In the genomic region with DNA sequence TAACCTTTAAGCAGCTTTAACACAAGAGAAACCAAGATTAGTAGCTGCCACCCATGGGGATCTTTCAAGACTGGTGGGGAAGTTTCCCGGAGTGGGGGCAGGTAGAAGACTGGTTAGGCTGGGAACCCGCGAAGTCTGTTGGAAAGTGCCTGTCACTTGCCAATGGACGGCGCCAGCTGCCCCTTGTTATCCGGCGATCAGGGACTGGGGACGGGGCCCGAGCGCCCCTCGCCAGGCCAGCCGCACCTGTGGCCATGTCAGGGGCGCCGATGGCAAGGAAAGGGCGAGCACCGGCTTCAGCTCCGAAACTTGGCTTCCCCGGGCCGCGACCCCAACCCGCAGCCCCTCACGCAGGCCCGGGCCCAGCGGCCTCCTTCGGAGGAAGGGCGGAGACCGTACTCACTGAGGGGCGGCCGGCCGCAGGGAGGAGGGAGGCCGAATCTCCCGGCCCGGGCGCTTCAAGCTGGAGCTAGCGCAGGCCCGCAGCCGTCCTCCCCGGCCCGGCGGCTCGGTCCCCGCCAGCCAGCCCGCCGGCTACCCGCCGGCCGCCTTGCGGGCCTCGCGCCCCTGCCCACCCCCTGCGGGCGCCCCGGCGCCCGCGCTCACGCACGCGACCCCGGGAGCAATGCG, we compare ENCODE assay signal across 8 cellular contexts. TPM values are rescaled to one million over a fixed set of nuclear protein-coding genes. Genes with fewer than 3 reads are reported as not detected.
DNase-seq lines count a peak whose midpoint lies in the region; ATAC-seq and TF ChIP-seq lines count a peak whose summit lies in the region.

No MANE protein-coding gene starts in this region.

- H3K9me3 ChIP-seq in prostate gland = no peaks in the 10 kb centered on the region

- WGBS in prostate gland = 0% methylated on average over 35 of the region's 61 CpGs

- peak overlapping the region; percentile 80 for H3K27ac Mint-ChIP-seq in activated naive CD8-positive, alpha-beta T cell treated with anti-CD3 and anti-CD28 coated beads, Interleukin-2, amount 50 U/mL, for 24 hours

- DNase-seq in NCI-H1092 (lab: John Stamatoyannopoulos, UW) = peak; percentile 4
- DNase-seq in NCI-H1092 treated with DMSO at 0.1 percent for 48 hours (lab: John Stamatoyannopoulos, UW) = no peak
- peak; percentile 38 for DNase-seq in RKO (ENCODE audit: low spot score)
- DNase-seq in activated naive CD8-positive, alpha-beta T cell treated with anti-CD3 and anti-CD28 coated beads, Interleukin-2, amount 50 U/mL, for 24 hours = peak; percentile 53
- peak; percentile 49 for DNase-seq in left ventricle myocardium superior
- peak; percentile 19 for DNase-seq in prostate gland (ENCODE audit: low spot score)
- no peak for DNase-seq in cortex of kidney (lab: John Stamatoyannopoulos, UW)

- TF ChIP-seq CTCF in prostate gland (IDR thresholded peaks at IDR 0.05) = no peak

- H3K36me3 ChIP-seq in prostate gland = no peaks in the 10 kb centered on the region

- peaks cover 12% of the 10 kb centered on the region for H3K4me1 ChIP-seq in prostate gland (replicated peaks)

- peak; percentile 23 for ATAC-seq in HG02588 (IDR thresholded peaks at IDR 0.05; ENCODE audit: unreplicated experiment)
- peak; percentile 37 for ATAC-seq in activated naive CD8-positive, alpha-beta T cell treated with anti-CD3 and anti-CD28 coated beads, Interleukin-2, amount 50 U/mL, for 24 hours
- peak; percentile 12 for ATAC-seq in left ventricle myocardium superior

- H3K4me1 Mint-ChIP-seq in activated naive CD8-positive, alpha-beta T cell treated with anti-CD3 and anti-CD28 coated beads, Interleukin-2, amount 50 U/mL, for 24 hours = peaks cover 60% of the 10 kb centered on the region

- peak overlapping the region; percentile 82 to 87 for H3K4me3 ChIP-seq in prostate gland

- H3K27me3 Mint-ChIP-seq in activated naive CD8-positive, alpha-beta T cell treated with anti-CD3 and anti-CD28 coated beads, Interleukin-2, amount 50 U/mL, for 24 hours = no peaks in the 10 kb centered on the region

- H3K27ac ChIP-seq in prostate gland = peak overlapping the region; percentile 91 to 97

- no peak for TF ChIP-seq POLR2A in prostate gland (IDR thresholded peaks at IDR 0.05)

- H3K27me3 ChIP-seq in prostate gland (replicated peaks; ENCODE audit: insufficient read depth) = no peaks in the 10 kb centered on the region

- H3K4me3 Mint-ChIP-seq in activated naive CD8-positive, alpha-beta T cell treated with anti-CD3 and anti-CD28 coated beads, Interleukin-2, amount 50 U/mL, for 24 hours = peak overlapping the region; percentile 87

- no peaks in the 10 kb centered on the region for H3K9me3 Mint-ChIP-seq in activated naive CD8-positive, alpha-beta T cell treated with anti-CD3 and anti-CD28 coated beads, Interleukin-2, amount 50 U/mL, for 24 hours

- peaks cover 36% of the 10 kb centered on the region for H3K36me3 Mint-ChIP-seq in activated naive CD8-positive, alpha-beta T cell treated with anti-CD3 and anti-CD28 coated beads, Interleukin-2, amount 50 U/mL, for 24 hours (ENCODE audit: low read depth)

- intact Hi-C loops in left ventricle myocardium superior (cut with micrococcal nuclease) (no loop called here), prostate gland (cut with DNase I) (no loop called here)

RNA-seq across cellular contexts. Expression of a gene that starts 0.5 kb away (rescaled TPM):
- total RNA-seq in left ventricle myocardium superior (26.8 TPM), prostate gland (10 to 100 TPM; 11.9 to 38.1 TPM)

RNA-seq across cellular contexts. Expression of a gene that starts 7.2 kb away (rescaled TPM):
- 8.8 TPM for total RNA-seq in left ventricle myocardium superior
- total RNA-seq in prostate gland = 10 to 100 TPM; 21.5 to 68.8 TPM

Comparison
In these comparisons a context has a peak if more than half of its experiments do, and no peak if none do; other contexts are left out.
1. DNase-seq: peak in NCI-H1092 (single experiment), RKO (single experiment), activated naive CD8-positive, alpha-beta T cell treated with anti-CD3 and anti-CD28 coated beads, Interleukin-2, amount 50 U/mL, for 24 hours (single experiment), left ventricle myocardium superior (single experiment) and prostate gland (single experiment); none in NCI-H1092 treated with DMSO at 0.1 percent for 48 hours (single experiment) and cortex of kidney (single experiment).
2. Peak in every context shown above with its lines, with median percentiles within 50 percentile points of each other: ATAC-seq.